ENCODE assay signal across 18 cellular contexts in the genomic region with DNA sequence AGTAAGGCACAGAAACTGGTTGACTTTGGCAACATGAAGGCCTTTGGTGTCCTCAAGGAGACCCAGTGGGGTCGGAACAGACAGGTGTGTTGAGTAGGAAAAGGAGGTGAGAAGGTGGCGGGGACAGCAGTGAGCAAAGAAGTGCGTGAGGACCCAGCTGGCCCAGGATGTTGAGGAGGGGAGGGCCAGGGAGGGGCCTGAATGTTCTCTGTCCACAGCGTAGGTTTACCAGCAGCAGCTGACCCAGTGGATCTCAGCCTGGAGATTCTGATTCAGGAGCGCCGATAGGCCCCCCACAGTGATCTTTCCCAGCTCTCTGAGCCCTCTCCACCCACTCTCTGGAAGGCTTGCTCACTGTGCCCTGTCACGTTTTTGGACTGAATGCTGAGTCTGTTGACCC.
DNase-seq lines count a peak whose midpoint lies in the region; ATAC-seq and TF ChIP-seq lines count a peak whose summit lies in the region.
"Had no signal": no experiment of that assay in that cellular context is flagged by ENCODE, and none has a peak within 500 bp of the region (broad histone marks: within the 10 kb centered on the region; RNA-seq: fewer than 3 reads in every experiment).

No MANE protein-coding gene starts in this region.

- H3K4me3 ChIP-seq in IMR-90 (ENCODE audit: insufficient read depth, low read depth, low read length) (no peak overlapping the region), body of pancreas (no peak overlapping the region), muscle layer of colon (ENCODE audit: low read depth in 1 of 2, low read length in 2 of 2) (no peak overlapping the region), testis (no peak overlapping the region)
- H3K4me3 ChIP-seq: spleen had no signal

- no peak overlapping the region for H3K18ac ChIP-seq in IMR-90 (ENCODE audit: low read depth, low read length)

- H3K9me3 ChIP-seq in IMR-90 (ENCODE audit: control insufficient read depth, insufficient read depth, low read length), result no peaks in the 10 kb centered on the region
- no peaks in the 10 kb centered on the region for H3K9me3 ChIP-seq in body of pancreas
- no peaks in the 10 kb centered on the region for H3K9me3 ChIP-seq in muscle layer of colon (ENCODE audit: low read length)
- H3K9me3 ChIP-seq in testis, result no peaks in the 10 kb centered on the region
- H3K9me3 ChIP-seq: spleen had no signal

- no peak overlapping the region for H2AK9ac ChIP-seq in IMR-90 (replicated peaks; ENCODE audit: low read depth, low read length, poor library complexity)

- no peak overlapping the region for H3K56ac ChIP-seq in IMR-90 (ENCODE audit: extremely low read depth, insufficient read depth, low read length)

- H3K9ac ChIP-seq in IMR-90 (ENCODE audit: low read depth, low read length) (no peak overlapping the region), muscle layer of colon (ENCODE audit: low read length) (no peak overlapping the region)

- TF ChIP-seq CTCF in IMR-90 (conservative IDR thresholded peaks at IDR 0.05; ENCODE audit: low read depth, low read length) (no peak), body of pancreas (IDR thresholded peaks at IDR 0.05) (no peak), testis (IDR thresholded peaks at IDR 0.05) (no peak)

- H3K4ac ChIP-seq in IMR-90 (ENCODE audit: low read depth, low read length), result 0 out of 2 replicates have a peak overlapping the region, but pooled peaks have one; percentile 24

- no peak overlapping the region for H4K5ac ChIP-seq in IMR-90 (ENCODE audit: low read depth, low read length)

- no peak overlapping the region for H3K27ac Mint-ChIP-seq in activated CD8-positive, alpha-beta T cell treated with anti-CD3 and anti-CD28 coated beads, Interleukin-2, amount 10 ng/mL, durations not matched to agents 7 days and 5 days

- H3K23ac ChIP-seq in IMR-90 (ENCODE audit: low read depth, low read length), result 0 out of 2 replicates have a peak overlapping the region, but pooled peaks have one; percentile 12

- H2BK5ac ChIP-seq in IMR-90 (ENCODE audit: low read depth, low read length, poor library complexity, severe bottlenecking), result no peak overlapping the region

- no peak for ATAC-seq in IMR-90 (ENCODE audit: low read depth)
- no peak for ATAC-seq in body of pancreas
- ATAC-seq in GM21360 (IDR thresholded peaks at IDR 0.05; ENCODE audit: unreplicated experiment), result no peak
- no peak for ATAC-seq in activated CD8-positive, alpha-beta T cell treated with anti-CD3 and anti-CD28 coated beads, Interleukin-2, amount 10 ng/mL, durations not matched to agents 7 days and 5 days
- ATAC-seq: naive thymus-derived CD4-positive, alpha-beta T cell had no signal

- peaks cover 30 to 82% of the 10 kb centered on the region in 2 experiments for H3K79me1 ChIP-seq in IMR-90 (ENCODE audit: low read depth in 1 of 2, low read length in 2 of 2)

- H3K9me3 Mint-ChIP-seq in activated CD8-positive, alpha-beta T cell treated with anti-CD3 and anti-CD28 coated beads, Interleukin-2, amount 10 ng/mL, durations not matched to agents 7 days and 5 days (ENCODE audit: insufficient read depth), result no peaks in the 10 kb centered on the region
- H3K9me3 Mint-ChIP-seq: CD8-positive, alpha-beta memory T cell; naive thymus-derived CD4-positive, alpha-beta T cell had no signal

- H2BK120ac ChIP-seq in IMR-90 (ENCODE audit: low read depth, low read length), result no peak overlapping the region

- DNase-seq in IMR-90, result no peak
- no peak for DNase-seq in body of pancreas
- peak; percentile 67 for DNase-seq in testis
- DNase-seq in KG1 (lab: John Stamatoyannopoulos, UW), result no peak
- no peak for DNase-seq in activated effector memory CD4-positive, alpha-beta T cell treated with anti-CD3 and anti-CD28 coated beads, Interleukin-2, amount 50 U/mL, for 16 hours
- DNase-seq in activated CD8-positive, alpha-beta T cell treated with anti-CD3 and anti-CD28 coated beads, Interleukin-2, amount 10 ng/mL, durations not matched to agents 7 days and 5 days, result no peak
- DNase-seq: activated CD4-positive, alpha-beta T cell treated with anti-CD3 and anti-CD28 coated beads, Interleukin-2, amount 50 U/mL, for 1 hour; activated naive CD4-positive, alpha-beta T cell; aorta; CD8-positive, alpha-beta memory T cell; DMS79 treated with DMSO at 0.1 percent for 48 hours; foreskin melanocyte; naive thymus-derived CD4-positive, alpha-beta T cell; NCI-H1436; posterior cingulate gyrus; spleen had no signal

- H3K36me3 ChIP-seq in IMR-90 (ENCODE audit: control insufficient read depth, insufficient read depth, low read length), result no peaks in the 10 kb centered on the region
- H3K36me3 ChIP-seq in body of pancreas (replicated peaks in 1 of 2; ENCODE audit: insufficient read depth in 1 of 2, low read depth in 2 of 2), result no peaks in the 10 kb centered on the region
- no peaks in the 10 kb centered on the region for H3K36me3 ChIP-seq in muscle layer of colon (ENCODE audit: insufficient read depth, low read length)
- no peaks in the 10 kb centered on the region for H3K36me3 ChIP-seq in testis (ENCODE audit: low read depth, missing control alignments)
- H3K36me3 ChIP-seq: spleen had no signal

- no peaks in the 10 kb centered on the region for H3K36me3 Mint-ChIP-seq in activated CD8-positive, alpha-beta T cell treated with anti-CD3 and anti-CD28 coated beads, Interleukin-2, amount 10 ng/mL, durations not matched to agents 7 days and 5 days (ENCODE audit: low read depth)
- H3K36me3 Mint-ChIP-seq: CD8-positive, alpha-beta memory T cell; naive thymus-derived CD4-positive, alpha-beta T cell had no signal

- POLR2A ChIA-PET in IMR-90 (lab: Charles Lee; ENCODE audit: unreplicated experiment), result no interaction called here
- POLR2A ChIA-PET in activated CD8-positive, alpha-beta T cell treated with anti-CD3 and anti-CD28 coated beads, Interleukin-2, amount 10 ng/mL, durations not matched to agents 7 days and 5 days (lab: Charles Lee), result no interaction called here

- H4K91ac ChIP-seq in IMR-90 (ENCODE audit: insufficient read depth, low read depth, low read length), result no peak overlapping the region

- H3K9me1 ChIP-seq in IMR-90 (ENCODE audit: insufficient read depth, low read length), result peaks cover 28% of the 10 kb centered on the region

- in situ Hi-C loops in IMR-90 (cut with MboI; ENCODE audit: low sequenced_read_pairs), result no loop called here

- no peak overlapping the region for H3K27ac ChIP-seq in IMR-90 (ENCODE audit: insufficient read depth, low read length)
- peak overlapping the region in 3 of 4 donors; percentile 89 to 91 (median 89) for H3K27ac ChIP-seq in body of pancreas
- H3K27ac ChIP-seq in muscle layer of colon (ENCODE audit: low read depth, low read length), result peak overlapping the region; percentile 54
- peak overlapping the region; percentile 26 to 74 for H3K27ac ChIP-seq in testis

- BruUV-seq in IMR-90 (replicated peaks; lab: Mats Ljungman, UMichigan), result no TSS peak

- peaks cover 13% of the 10 kb centered on the region for H3K4me1 Mint-ChIP-seq in activated CD8-positive, alpha-beta T cell treated with anti-CD3 and anti-CD28 coated beads, Interleukin-2, amount 10 ng/mL, durations not matched to agents 7 days and 5 days (ENCODE audit: low read depth)

- H3K27me3 ChIP-seq in IMR-90 (ENCODE audit: control insufficient read depth, insufficient read depth, low read length) (no peaks in the 10 kb centered on the region), body of pancreas (no peaks in the 10 kb centered on the region), muscle layer of colon (ENCODE audit: control insufficient read depth in 1 of 2, insufficient read depth in 2 of 2, low read length in 2 of 2) (no peaks in the 10 kb centered on the region), testis (no peaks in the 10 kb centered on the region)

- H4K8ac ChIP-seq in IMR-90 (ENCODE audit: low read depth in 2 of 2, low read length in 2 of 2), result peak overlapping the region in 1 of 2 experiments; percentile 21; a peak in 1 of 4 replicates

- no peak overlapping the region for H3K4me3 Mint-ChIP-seq in activated CD8-positive, alpha-beta T cell treated with anti-CD3 and anti-CD28 coated beads, Interleukin-2, amount 10 ng/mL, durations not matched to agents 7 days and 5 days
- H3K4me3 Mint-ChIP-seq: CD8-positive, alpha-beta memory T cell; naive thymus-derived CD4-positive, alpha-beta T cell had no signal

- peaks cover 29% of the 10 kb centered on the region for H3K27me3 Mint-ChIP-seq in activated CD8-positive, alpha-beta T cell treated with anti-CD3 and anti-CD28 coated beads, Interleukin-2, amount 10 ng/mL, durations not matched to agents 7 days and 5 days (ENCODE audit: low read depth)

- no peak for TF ChIP-seq RAD21 in IMR-90 (IDR thresholded peaks at IDR 0.05; ENCODE audit: low read length)

- 25% methylated on average over 1 of the region's 7 CpGs; no CpG with 5 or more reads in 1 of the 2 experiments for WGBS in IMR-90 (ENCODE audit: extremely low coverage in 2 of 2, insufficient read length in 1 of 2), 2 experiments
- WGBS in body of pancreas, 2 donors, result 61 to 66% methylated on average over 7 of the region's 7 CpGs
- WGBS in testis, 2 donors, result 69 to 73% methylated on average over 7 of the region's 7 CpGs

- H2BK15ac ChIP-seq in IMR-90 (ENCODE audit: low read depth, low read length), result no peak overlapping the region

- dilution Hi-C loops in IMR-90 (cut with HindIII; ENCODE audit: low sequenced_read_pairs, unreplicated experiment), result no loop called here

- H2AK5ac ChIP-seq in IMR-90 (ENCODE audit: low read depth, low read length), result 0 out of 2 replicates have a peak overlapping the region, but pooled peaks have one; percentile 46

- CTCF ChIA-PET in IMR-90 (lab: Yijun Ruan, JAX), result no interaction called here
- CTCF ChIA-PET in activated CD8-positive, alpha-beta T cell treated with anti-CD3 and anti-CD28 coated beads, Interleukin-2, amount 10 ng/mL, durations not matched to agents 7 days and 5 days (lab: Charles Lee), result no interaction called here

- H4K20me1 ChIP-seq in IMR-90 (ENCODE audit: insufficient read depth, low read length), result peaks cover 19% of the 10 kb centered on the region

- H3K4me1 ChIP-seq in IMR-90 (ENCODE audit: control insufficient read depth, insufficient read depth, low read length) (peaks cover 46% of the 10 kb centered on the region), body of pancreas (peaks cover 94% of the 10 kb centered on the region), muscle layer of colon (ENCODE audit: insufficient read depth, low read length) (peaks cover 91% of the 10 kb centered on the region), testis (peaks cover 69% of the 10 kb centered on the region)

- intact Hi-C loops in IMR-90 (cut with micrococcal nuclease) (no loop called here), body of pancreas (cut with DNase I) (no loop called here), testis (cut with DNase I; ENCODE audit: low total_unique reads) (no loop called here)

- H2AFZ ChIP-seq in IMR-90 (replicated peaks; ENCODE audit: low read length, poor library complexity), result peak overlapping the region; percentile 9

- no peak overlapping the region for H3K4me2 ChIP-seq in IMR-90 (ENCODE audit: low read depth, low read length)

- H2BK20ac ChIP-seq in IMR-90 (ENCODE audit: low read depth, low read length), result no peak overlapping the region

- no peak overlapping the region for H3K14ac ChIP-seq in IMR-90 (replicated peaks; ENCODE audit: low read depth, low read length)

- TF ChIP-seq POLR2A in IMR-90 (IDR thresholded peaks at IDR 0.05; ENCODE audit: low read depth, low read length) (no peak), body of pancreas (IDR thresholded peaks at IDR 0.05) (no peak), testis (IDR thresholded peaks at IDR 0.05) (no peak)

TF ChIP-seq in IMR-90, 13 proteins besides CTCF, POLR2A, EP300 and RAD21 (continues in another document):
- no peak for TF ChIP-seq CEBPB (IDR thresholded peaks at IDR 0.05; ENCODE audit: low read depth, low read length)
